In the genomic region with DNA sequence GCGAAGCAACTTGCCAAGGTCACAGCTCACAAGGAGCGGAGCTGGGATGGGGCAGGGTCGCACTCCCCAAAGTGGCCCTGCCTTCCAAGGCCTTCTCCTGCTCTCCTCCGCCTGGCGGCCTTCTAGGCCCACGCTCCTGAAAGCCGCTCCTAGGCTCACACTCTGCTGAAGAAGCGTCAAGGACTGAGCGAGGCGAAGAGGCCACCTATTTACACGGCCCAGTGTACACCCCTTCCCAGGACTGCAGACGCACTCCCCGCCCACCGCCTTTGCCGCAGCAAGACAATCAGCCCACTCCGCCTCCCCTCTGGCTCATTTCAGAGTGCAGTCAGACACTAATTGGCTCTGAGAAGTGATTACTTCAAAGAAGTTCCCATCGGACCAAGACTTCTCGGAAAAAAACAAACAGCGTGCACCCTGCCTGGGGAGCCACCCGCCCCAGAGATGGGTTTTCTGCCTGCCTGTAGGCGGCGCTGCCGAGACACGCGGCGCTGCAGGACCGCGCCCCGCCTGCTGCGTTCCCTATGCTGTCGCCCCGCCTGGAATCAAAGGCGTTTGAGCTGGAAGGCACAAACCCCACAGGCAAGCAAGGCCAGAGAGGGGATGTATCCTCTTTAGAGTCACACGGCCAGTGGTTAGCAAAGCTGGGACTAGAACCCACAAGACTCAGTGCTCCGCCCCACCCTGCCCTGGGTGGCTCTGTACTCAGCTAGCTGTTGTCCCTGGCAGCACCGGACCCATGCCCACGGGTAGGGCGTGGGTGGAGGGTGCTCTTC, we compare ENCODE assay signal across 9 cellular contexts.
DNase-seq lines count a peak whose midpoint lies in the region; ATAC-seq and TF ChIP-seq lines count a peak whose summit lies in the region.
"Had no signal": no experiment of that assay in that cellular context is flagged by ENCODE, and none has a peak within 500 bp of the region (broad histone marks: within the 10 kb centered on the region; RNA-seq: fewer than 3 reads in every experiment).

No MANE protein-coding gene starts in this region.

- TF ChIP-seq CTCF in GM10266 (IDR thresholded peaks at IDR 0.05; ENCODE audit: control insufficient read depth, insufficient read depth, low read depth, missing control alignments) (peak; percentile 46), MM.1S (IDR thresholded peaks at IDR 0.05; ENCODE audit: low read length) (peak; percentile 25; the same call in 1 of the 2 replicates), progenitor cell of endocrine pancreas (IDR thresholded peaks at IDR 0.05; ENCODE audit: unreplicated experiment) (peak; percentile 70)

- H3K4me2 ChIP-seq in MM.1S (ENCODE audit: low read depth, low read length): no peak overlapping the region

- H3K27me3 ChIP-seq in MM.1S (replicated peaks; ENCODE audit: insufficient read depth, low read length): no peaks in the 10 kb centered on the region

- no peak overlapping the region for H3K4me3 Mint-ChIP-seq in progenitor cell of endocrine pancreas (ENCODE audit: low read depth)

- peak; percentile 59 for ATAC-seq in esophagus mucosa

- no peaks in the 10 kb centered on the region for H3K4me1 ChIP-seq in MM.1S (ENCODE audit: low read length)

- H3K79me2 ChIP-seq in MM.1S (ENCODE audit: low read length): no peaks in the 10 kb centered on the region

- H3F3A ChIP-seq in MM.1S (ENCODE audit: insufficient read depth, low read length): no peaks in the 10 kb centered on the region

- no peak overlapping the region for H2AFZ ChIP-seq in MM.1S (ENCODE audit: low read length)

- peaks cover 25% of the 10 kb centered on the region for H3K4me1 Mint-ChIP-seq in progenitor cell of endocrine pancreas (ENCODE audit: low read depth)

- no peak overlapping the region for H3K9ac ChIP-seq in MM.1S (ENCODE audit: low read length)

- H3K27me3 Mint-ChIP-seq in progenitor cell of endocrine pancreas: peaks cover 11% of the 10 kb centered on the region

- H4K20me1 ChIP-seq in MM.1S (ENCODE audit: insufficient read depth, low read length): no peaks in the 10 kb centered on the region

- no peaks in the 10 kb centered on the region for H3K9me3 ChIP-seq in MM.1S (replicated peaks; ENCODE audit: insufficient read depth, low read length)

- H3K4me3 ChIP-seq in MM.1S (ENCODE audit: low read length): no peak overlapping the region

- no peak overlapping the region for H3K27ac Mint-ChIP-seq in progenitor cell of endocrine pancreas

- DNase-seq in GM10266 (ENCODE audit: extremely low spot score) (no peak), MM.1S (no peak), progenitor cell of endocrine pancreas (ENCODE audit: low spot score, unreplicated experiment) (peak; percentile 24), NCI-H1092 treated with DMSO at 0.1 percent for 48 hours (lab: John Stamatoyannopoulos, UW) (no peak), NCI-H2081 (lab: John Stamatoyannopoulos, UW) (no peak), NCI-H146 treated with DMSO at 0.1 percent for 48 hours (lab: John Stamatoyannopoulos, UW; ENCODE audit: unreplicated experiment) (no peak)
- DNase-seq: activated naive CD4-positive, alpha-beta T cell treated with anti-CD3 and anti-CD28 coated beads, Interleukin-2, amount 50 U/mL, for 16 hours; NCI-H524 had no signal

- H3K36me3 ChIP-seq in MM.1S (replicated peaks; ENCODE audit: insufficient read depth, low read length): no peaks in the 10 kb centered on the region

- H3K36me3 Mint-ChIP-seq in progenitor cell of endocrine pancreas (ENCODE audit: insufficient read depth): no peaks in the 10 kb centered on the region

- H3K9me2 ChIP-seq in MM.1S (replicated peaks; ENCODE audit: insufficient read depth, low read length): no peaks in the 10 kb centered on the region

- no peak overlapping the region for H3K27ac ChIP-seq in MM.1S (ENCODE audit: low read length)

- no peaks in the 10 kb centered on the region for H3K9me3 Mint-ChIP-seq in progenitor cell of endocrine pancreas (ENCODE audit: low read depth)
